28 cellular contexts compared by ENCODE assay signal in the genomic region with DNA sequence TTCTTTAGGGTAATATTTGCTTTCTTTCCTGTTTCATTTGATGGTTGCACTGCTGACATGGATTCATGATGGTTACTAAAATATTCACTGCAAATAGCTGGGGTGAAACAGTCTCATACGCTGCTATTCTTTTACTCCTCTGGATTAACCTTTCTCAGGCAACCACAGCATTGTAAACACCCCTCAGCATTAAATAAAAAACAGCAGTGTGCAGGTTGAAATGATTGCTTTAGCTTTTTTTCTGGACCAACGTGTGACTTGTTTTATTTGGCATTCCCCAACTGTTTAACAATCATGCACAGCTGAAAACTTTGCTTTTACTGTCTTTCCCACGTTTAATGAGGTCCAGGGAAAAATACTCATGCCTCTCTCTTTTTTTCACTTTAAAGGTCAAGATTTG.
"Had no signal": no experiment of that assay in that cellular context is flagged by ENCODE, and none has a peak within 500 bp of the region (broad histone marks: within the 10 kb centered on the region; RNA-seq: fewer than 3 reads in every experiment).

No MANE protein-coding gene starts in this region.

- ATAC-seq: activated CD4-positive, CD25-positive, alpha-beta regulatory T cell treated with anti-CD3 and anti-CD28 coated beads, Interleukin-2, amount 50 U/mL, for 24 hours; esophagus mucosa; foreskin keratinocyte; heart left ventricle; natural killer cell; right lobe of liver; stimulated activated naive CD8-positive, alpha-beta T cell treated with anti-CD3 and anti-CD28 coated beads, Interleukin-15, Interleukin-2, amounts not matched to agents 100 U/mL and 50 U/mL, for 24 hours had no signal

- H3K4me1 ChIP-seq: ascending aorta, foreskin keratinocyte, heart left ventricle, right lobe of liver, testis had no signal

- H3K4me3 ChIP-seq: ascending aorta, heart left ventricle, right lobe of liver, skin epidermis, testis had no signal

- H3K36me3 Mint-ChIP-seq: activated naive CD4-positive, alpha-beta T cell treated with anti-CD3 and anti-CD28 coated beads, Interleukin-2, amount 10 ng/mL, durations not matched to agents 7 days and 5 days; activated naive CD8-positive, alpha-beta T cell treated with anti-CD3 and anti-CD28 coated beads, Interleukin-2, amount 10 ng/mL, durations not matched to agents 7 days and 5 days; natural killer cell had no signal

- H3K27me3 ChIP-seq: ascending aorta, brain microvascular endothelial cell, foreskin keratinocyte, heart left ventricle, neutrophil, right lobe of liver, testis had no signal

- H3K9me3 ChIP-seq: ascending aorta, heart left ventricle, neutrophil, right lobe of liver, testis had no signal

- H3K4me3 Mint-ChIP-seq: activated naive CD4-positive, alpha-beta T cell treated with anti-CD3 and anti-CD28 coated beads, Interleukin-2, amount 10 ng/mL, durations not matched to agents 7 days and 5 days; activated naive CD8-positive, alpha-beta T cell treated with anti-CD3 and anti-CD28 coated beads, Interleukin-2, amount 10 ng/mL, durations not matched to agents 7 days and 5 days; activated T-helper 1 cell treated with anti-CD3 and anti-CD28 coated beads, Interleukin-12 subunit alpha, Interleukin-12 subunit beta, Interleukin-2, Interleukin-4 antibody, amounts not matched to agents 30 ng/mL and 10 ng/mL and 1 ng/mL, durations not matched to agents 14 hours and 24 hours and 36 hours; natural killer cell; T-helper 1 cell treated with Interleukin-12 subunit alpha and Interleukin-12 subunit beta and Interleukin-4 antibody, amounts not matched to agents 30 μg/mL and 1 μg/mL, for 36 hours had no signal

- H3K9me3 Mint-ChIP-seq: activated naive CD8-positive, alpha-beta T cell treated with anti-CD3 and anti-CD28 coated beads, Interleukin-2, amount 10 ng/mL, durations not matched to agents 7 days and 5 days; activated T-helper 1 cell treated with anti-CD3 and anti-CD28 coated beads, Interleukin-12 subunit alpha, Interleukin-12 subunit beta, Interleukin-2, Interleukin-4 antibody, amounts not matched to agents 30 ng/mL and 10 ng/mL and 1 ng/mL, durations not matched to agents 14 hours and 24 hours and 36 hours; T-helper 1 cell treated with Interleukin-12 subunit alpha and Interleukin-12 subunit beta and Interleukin-4 antibody, amounts not matched to agents 30 μg/mL and 1 μg/mL, for 36 hours had no signal

- H3K27ac Mint-ChIP-seq: activated naive CD4-positive, alpha-beta T cell treated with anti-CD3 and anti-CD28 coated beads, Interleukin-2, amount 10 ng/mL, durations not matched to agents 7 days and 5 days; activated naive CD8-positive, alpha-beta T cell treated with anti-CD3 and anti-CD28 coated beads, Interleukin-2, amount 10 ng/mL, durations not matched to agents 7 days and 5 days; activated T-helper 1 cell treated with anti-CD3 and anti-CD28 coated beads, Interleukin-12 subunit alpha, Interleukin-12 subunit beta, Interleukin-2, Interleukin-4 antibody, amounts not matched to agents 30 ng/mL and 10 ng/mL and 1 ng/mL, durations not matched to agents 14 hours and 24 hours and 36 hours; natural killer cell; T-helper 1 cell treated with Interleukin-12 subunit alpha and Interleukin-12 subunit beta and Interleukin-4 antibody, amounts not matched to agents 30 μg/mL and 1 μg/mL, for 36 hours had no signal

- H3K27ac ChIP-seq: ascending aorta, brain microvascular endothelial cell, foreskin keratinocyte, heart left ventricle, neutrophil, right lobe of liver, skin epidermis, testis, VCaP had no signal

- H3K4me1 Mint-ChIP-seq: activated naive CD4-positive, alpha-beta T cell treated with anti-CD3 and anti-CD28 coated beads, Interleukin-2, amount 10 ng/mL, durations not matched to agents 7 days and 5 days; activated naive CD8-positive, alpha-beta T cell treated with anti-CD3 and anti-CD28 coated beads, Interleukin-2, amount 10 ng/mL, durations not matched to agents 7 days and 5 days; natural killer cell had no signal

- DNase-seq: activated CD4-positive, alpha-beta T cell treated with anti-CD3 and anti-CD28 coated beads for 48 hours; activated CD4-positive, alpha-beta T cell treated with anti-CD3 and anti-CD28 coated beads, Interleukin-2, amount 50 U/mL, for 48 hours; activated CD8-positive, alpha-beta memory T cell treated with anti-CD3 and anti-CD28 coated beads for 24 hours; activated effector memory CD4-positive, alpha-beta T cell treated with anti-CD3 and anti-CD28 coated beads, Interleukin-2, amount 50 U/mL, for 16 hours; activated naive CD4-positive, alpha-beta T cell treated with anti-CD3 and anti-CD28 coated beads, Interleukin-2, amount 10 ng/mL, durations not matched to agents 7 days and 5 days; activated naive CD8-positive, alpha-beta T cell treated with anti-CD3 and anti-CD28 coated beads, Interleukin-2, amount 10 ng/mL, durations not matched to agents 7 days and 5 days; brain microvascular endothelial cell; cortex of kidney; foreskin keratinocyte; heart left ventricle; hypothalamus; midbrain; natural killer cell; right lobe of liver; stimulated activated CD4-positive, alpha-beta T cell treated with anti-CD3 and anti-CD28 coated beads, Interleukin-12 subunit alpha, Interleukin-12 subunit beta, amount 100 ng/mL, for 4 hours; stimulated activated CD4-positive, alpha-beta T cell treated with anti-CD3 and anti-CD28 coated beads, Interleukin-4, amount 100 ng/mL, for 1 hour; stimulated activated naive CD8-positive, alpha-beta T cell treated with anti-CD3 and anti-CD28 coated beads, Interleukin-15, Interleukin-2, amounts not matched to agents 100 U/mL and 50 U/mL, for 24 hours; T-helper 9 cell; testis; trophoblast cell had no signal

- H3K27me3 Mint-ChIP-seq: activated naive CD4-positive, alpha-beta T cell treated with anti-CD3 and anti-CD28 coated beads, Interleukin-2, amount 10 ng/mL, durations not matched to agents 7 days and 5 days; activated naive CD8-positive, alpha-beta T cell treated with anti-CD3 and anti-CD28 coated beads, Interleukin-2, amount 10 ng/mL, durations not matched to agents 7 days and 5 days had no signal

- H3K36me3 ChIP-seq: ascending aorta, brain microvascular endothelial cell, heart left ventricle, neutrophil, right lobe of liver had no signal
